ENCODE assay signal across 12 cellular contexts in the genomic region with DNA sequence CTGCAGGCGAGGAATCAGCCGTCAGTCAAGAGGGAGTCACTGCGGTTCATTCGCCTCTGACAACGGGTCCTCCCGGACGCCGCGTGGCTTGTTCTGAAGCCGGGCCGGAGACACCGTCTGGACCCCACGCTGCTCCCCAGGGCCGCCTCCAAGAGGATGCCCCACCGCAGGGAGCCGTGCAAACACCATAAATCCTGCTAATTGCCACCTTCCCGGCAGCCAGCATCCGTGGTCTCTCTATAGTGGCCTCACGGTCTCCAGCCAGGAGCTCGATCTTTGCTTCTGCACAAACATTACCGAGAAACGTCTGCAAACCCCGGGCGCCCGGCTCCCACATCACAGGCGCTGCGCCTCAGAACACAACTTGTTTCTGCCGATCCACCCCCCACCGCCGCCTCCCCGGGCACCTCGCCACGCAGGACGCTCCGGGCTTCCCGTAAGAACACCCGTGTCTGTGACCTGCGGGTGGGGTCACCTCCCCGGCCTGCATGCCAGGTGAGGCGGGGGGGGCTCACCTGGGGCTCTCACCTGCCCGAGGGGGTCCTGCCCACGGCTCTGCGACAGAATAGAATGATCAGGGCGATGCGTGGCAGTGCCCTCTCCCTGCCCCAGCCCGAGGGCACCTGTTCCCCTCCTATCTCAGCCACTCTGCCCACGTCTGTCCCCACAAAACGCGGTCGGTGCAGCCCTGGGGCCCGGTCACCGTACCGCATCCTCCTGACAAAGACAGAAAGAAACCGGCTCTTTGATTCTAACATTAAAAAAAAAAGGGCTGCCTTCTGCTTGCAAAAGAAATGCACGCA.
"Had no signal": no experiment of that assay in that cellular context is flagged by ENCODE, and none has a peak within 500 bp of the region (broad histone marks: within the 10 kb centered on the region; RNA-seq: fewer than 3 reads in every experiment).

No MANE protein-coding gene starts in this region.

- H3K79me2 ChIP-seq: parathyroid adenoma had no signal

- H3K4me1 Mint-ChIP-seq: activated naive CD4-positive, alpha-beta T cell treated with anti-CD3 and anti-CD28 coated beads, Interleukin-2, amount 10 ng/mL, durations not matched to agents 7 days and 5 days; neural crest cell had no signal

- H3K27me3 ChIP-seq: colonic mucosa, thyroid gland had no signal

- H3K9me3 Mint-ChIP-seq: activated T-helper 2 cell treated with anti-CD3 and anti-CD28 coated beads, Interferon-gamma antibody, Interleukin-2, Interleukin-4, amounts not matched to agents 10 μg/mL and 5 μg/mL and 100 μg/mL, durations not matched to agents 14 hours and 24 hours and 36 hours; neural crest cell had no signal

- H2AFZ ChIP-seq: parathyroid adenoma had no signal

- H3K27ac ChIP-seq: colonic mucosa, parathyroid adenoma, skin epidermis, thyroid gland had no signal

- H3K27me3 Mint-ChIP-seq: activated naive CD4-positive, alpha-beta T cell treated with anti-CD3 and anti-CD28 coated beads, Interleukin-2, amount 10 ng/mL, durations not matched to agents 7 days and 5 days had no signal

- H3K4me3 ChIP-seq: colonic mucosa, skin epidermis, thyroid gland had no signal

- H3K9me3 ChIP-seq: colonic mucosa, thyroid gland had no signal

- H3K36me3 ChIP-seq: colonic mucosa, thyroid gland had no signal

- DNase-seq: activated naive CD4-positive, alpha-beta T cell treated with anti-CD3 and anti-CD28 coated beads, Interleukin-2, amount 10 ng/mL, durations not matched to agents 7 days and 5 days; colonic mucosa; foreskin melanocyte; head of caudate nucleus; mesendoderm; stimulated activated CD4-positive, alpha-beta T cell treated with anti-CD3 and anti-CD28 coated beads, Interleukin-4, amount 100 ng/mL, for 4 hours; thyroid gland had no signal

- H3K4me3 Mint-ChIP-seq: activated naive CD4-positive, alpha-beta T cell treated with anti-CD3 and anti-CD28 coated beads, Interleukin-2, amount 10 ng/mL, durations not matched to agents 7 days and 5 days; neural crest cell had no signal

- H3K27ac Mint-ChIP-seq: activated naive CD4-positive, alpha-beta T cell treated with anti-CD3 and anti-CD28 coated beads, Interleukin-2, amount 10 ng/mL, durations not matched to agents 7 days and 5 days; activated T-helper 2 cell treated with anti-CD3 and anti-CD28 coated beads, Interferon-gamma antibody, Interleukin-2, Interleukin-4, amounts not matched to agents 10 μg/mL and 5 μg/mL and 100 μg/mL, durations not matched to agents 14 hours and 24 hours and 36 hours had no signal

- ATAC-seq: left lobe of liver had no signal

- H3K36me3 Mint-ChIP-seq: activated naive CD4-positive, alpha-beta T cell treated with anti-CD3 and anti-CD28 coated beads, Interleukin-2, amount 10 ng/mL, durations not matched to agents 7 days and 5 days had no signal

- H3K4me1 ChIP-seq: colonic mucosa, parathyroid adenoma, thyroid gland had no signal
